ENCODE assay signal across 8 cellular contexts in genomic region chr14:75051556-75051899, GRCh38. TPM values are rescaled to one million over a fixed set of nuclear protein-coding genes. Genes with fewer than 3 reads are reported as not detected.
DNase-seq lines count a peak whose midpoint lies in the region; ATAC-seq and TF ChIP-seq lines count a peak whose summit lies in the region.

No MANE protein-coding gene starts in this region.

- H3K4me1 ChIP-seq in SK-N-SH (ENCODE audit: control insufficient read depth in 1 of 2, insufficient read depth in 2 of 2, low read depth in 1 of 2, low read length in 1 of 2) (peaks cover 8 to 12% of the 10 kb centered on the region in 2 experiments; a peak in 3 of 4 replicates), subcutaneous abdominal adipose tissue (ENCODE audit: control insufficient read depth in 5 of 5, insufficient read depth in 5 of 5, low read length in 5 of 5) (peaks cover 0 to 26% (median 19%) of the 10 kb centered on the region in 5 donors)

- H3K9me2 ChIP-seq in SK-N-SH, result no peaks in the 10 kb centered on the region

- H3K27ac Mint-ChIP-seq in activated T-helper 17 cell treated with anti-CD3 and anti-CD28 coated beads, Interleukin-2, amount 50 U/mL, for 72 hours, result peak overlapping the region; percentile 98
- peak overlapping the region; percentile 82 to 95 (median 92) for H3K27ac Mint-ChIP-seq in immature natural killer cell

- H3K36me3 Mint-ChIP-seq in activated T-helper 17 cell treated with anti-CD3 and anti-CD28 coated beads, Interleukin-2, amount 50 U/mL, for 72 hours (ENCODE audit: low read depth), result peaks cover 76% of the 10 kb centered on the region
- H3K36me3 Mint-ChIP-seq in immature natural killer cell, result peaks cover 4 to 12% (median 9%) of the 10 kb centered on the region in 3 donors

- H4K20me1 ChIP-seq in SK-N-SH (ENCODE audit: insufficient read depth), result no peaks in the 10 kb centered on the region

- H3K4me1 Mint-ChIP-seq in activated T-helper 17 cell treated with anti-CD3 and anti-CD28 coated beads, Interleukin-2, amount 50 U/mL, for 72 hours, result peaks cover 23% of the 10 kb centered on the region
- H3K4me1 Mint-ChIP-seq in immature natural killer cell, result peaks cover 19 to 35% of the 10 kb centered on the region in 2 donors

- peak overlapping the region; percentile 90 for H3K4me3 Mint-ChIP-seq in activated T-helper 17 cell treated with anti-CD3 and anti-CD28 coated beads, Interleukin-2, amount 50 U/mL, for 72 hours
- H3K4me3 Mint-ChIP-seq in immature natural killer cell, result peak overlapping the region; percentile 94 to 96 (median 94)

- no peak for TF ChIP-seq EP300 in SK-N-SH (IDR thresholded peaks at IDR 0.05; ENCODE audit: borderline replicate concordance in 1 of 2, low read depth in 1 of 2, low read length in 1 of 2)

- H3K4me2 ChIP-seq in SK-N-SH, result peak overlapping the region; percentile 66

- TF ChIP-seq CTCF in SK-N-SH (IDR thresholded peaks at IDR 0.05), result no peak

- H3K9me3 ChIP-seq in SK-N-SH, result no peaks in the 10 kb centered on the region
- H3K9me3 ChIP-seq in subcutaneous abdominal adipose tissue (ENCODE audit: control insufficient read depth in 5 of 5, low read length in 5 of 5), result no peaks in the 10 kb centered on the region

- peaks cover 13% of the 10 kb centered on the region for H3K79me2 ChIP-seq in SK-N-SH (ENCODE audit: insufficient read depth)

- DNase-seq in SK-N-SH (no peak), immature natural killer cell (no peak), retina (no peak), activated gamma-delta T cell (lab: John Stamatoyannopoulos, UW) (no peak)

- H3K27ac ChIP-seq in SK-N-SH (ENCODE audit: low read depth in 2 of 2, low read length in 1 of 2) (peak overlapping the region in 1 of 2 experiments; percentile 84; a peak in 2 of 4 replicates), subcutaneous abdominal adipose tissue (ENCODE audit: low read depth, low read length) (peak overlapping the region; percentile 78)

- 44% methylated on average over 5 of the region's 5 CpGs for WGBS in SK-N-SH (ENCODE audit: low lambda C conversion rate)

- H3K9me3 Mint-ChIP-seq in activated T-helper 17 cell treated with anti-CD3 and anti-CD28 coated beads, Interleukin-2, amount 50 U/mL, for 72 hours, result no peaks in the 10 kb centered on the region
- H3K9me3 Mint-ChIP-seq in immature natural killer cell, result no peaks in the 10 kb centered on the region

- no peaks in the 10 kb centered on the region for H3K27me3 ChIP-seq in SK-N-SH (ENCODE audit: insufficient read depth)
- no peaks in the 10 kb centered on the region for H3K27me3 ChIP-seq in subcutaneous abdominal adipose tissue (ENCODE audit: control insufficient read depth in 5 of 5, insufficient read depth in 4 of 5, low read length in 5 of 5)

- H3F3A ChIP-seq in SK-N-SH (replicated peaks; ENCODE audit: insufficient read depth), result peaks cover 31% of the 10 kb centered on the region

- H3K9ac ChIP-seq in SK-N-SH, result peak overlapping the region; percentile 61
- peak overlapping the region in 3 of 5 donors; percentile 76 to 95 (median 88) for H3K9ac ChIP-seq in subcutaneous abdominal adipose tissue (ENCODE audit: low read length in 5 of 5)

- POLR2A ChIA-PET in SK-N-SH (lab: Yijun Ruan, JAX), result interaction anchor here (1.0 kb wide), 1 partner anchor 18 kb away, joined by 3 read pairs; the partner anchor contains the start of gene ZC2HC1C

- H3K4me3 ChIP-seq in SK-N-SH (ENCODE audit: low read depth in 2 of 2, low read length in 1 of 2) (peak overlapping the region in 1 of 2 experiments; percentile 55; a peak in 2 of 4 replicates), subcutaneous abdominal adipose tissue (ENCODE audit: low read depth in 1 of 5, low read length in 5 of 5) (peak overlapping the region; percentile 37 to 74 (median 73))

- CTCF ChIA-PET in SK-N-SH (lab: Yijun Ruan, JAX), result interaction anchor here (1.2 kb wide), 2 partner anchors 12 to 106 kb away, joined by 4 to 6 read pairs; partner anchors contain the start of gene ACYP1

- TF ChIP-seq RAD21 in SK-N-SH (IDR thresholded peaks at IDR 0.05; ENCODE audit: low read length), result no peak

- ATAC-seq in SK-N-SH treated with all-trans-retinoic acid at 6 μM for 48 hours (no peak), GM19351 (IDR thresholded peaks at IDR 0.05; ENCODE audit: unreplicated experiment) (no peak)
- ATAC-seq in activated T-helper 17 cell treated with anti-CD3 and anti-CD28 coated beads, Interleukin-2, amount 50 U/mL, for 72 hours (replicated peaks), result no peak

- H2AFZ ChIP-seq in SK-N-SH (ENCODE audit: low read depth), result peak overlapping the region; percentile 83; the same call in 1 of the 2 replicates

- no peaks in the 10 kb centered on the region for H3K27me3 Mint-ChIP-seq in activated T-helper 17 cell treated with anti-CD3 and anti-CD28 coated beads, Interleukin-2, amount 50 U/mL, for 72 hours
- peaks cover 7 to 10% (median 10%) of the 10 kb centered on the region in 3 donors for H3K27me3 Mint-ChIP-seq in immature natural killer cell (ENCODE audit: low read depth in 3 of 3)

- H3K36me3 ChIP-seq in SK-N-SH (replicated peaks in 1 of 2; ENCODE audit: control insufficient read depth in 1 of 2, insufficient read depth in 2 of 2, low read length in 1 of 2), result peaks cover 0 to 17% of the 10 kb centered on the region in 2 experiments
- H3K36me3 ChIP-seq in subcutaneous abdominal adipose tissue (ENCODE audit: control insufficient read depth in 5 of 5, insufficient read depth in 5 of 5, low read length in 5 of 5), result no peaks in the 10 kb centered on the region

TF ChIP-seq in SK-N-SH, 30 proteins besides CTCF, POLR2A, EP300 and RAD21 (continues in another document):
- TF ChIP-seq FOXJ3 (CRISPR knock-in tag; IDR thresholded peaks at IDR 0.05) (no peak), MEF2A (IDR thresholded peaks at IDR 0.05; ENCODE audit: borderline replicate concordance, low read depth) (no peak), MXI1 (IDR thresholded peaks at IDR 0.05; ENCODE audit: low read depth, low read length) (no peak), TAF1 (IDR thresholded peaks at IDR 0.05; ENCODE audit: borderline replicate concordance, low read depth, low read length) (no peak), POLR2AphosphoS5 (IDR thresholded peaks at IDR 0.05; ENCODE audit: low read depth, low read length) (no peak)

TF ChIP-seq in SK-N-SH treated with all-trans-retinoic acid at 6 μM for 48 hours, 23 proteins besides CTCF, POLR2A, EP300 and RAD21:
- TF ChIP-seq OSR1 (CRISPR knock-in tag; IDR thresholded peaks at IDR 0.05) (no peak), ESRRG (CRISPR knock-in tag; IDR thresholded peaks at IDR 0.05) (no peak), ARNTL (CRISPR knock-in tag; IDR thresholded peaks at IDR 0.05; ENCODE audit: borderline replicate concordance, low read depth) (no peak), ZC3H10 (CRISPR knock-in tag; IDR thresholded peaks at IDR 0.05) (no peak), ZNF70 (CRISPR knock-in tag; IDR thresholded peaks at IDR 0.05) (no peak), TCF4 (CRISPR knock-in tag; IDR thresholded peaks at IDR 0.05; ENCODE audit: borderline replicate concordance) (no peak), ISL1 (CRISPR knock-in tag; IDR thresholded peaks at IDR 0.05) (no peak), GLIS3 (CRISPR knock-in tag; IDR thresholded peaks at IDR 0.05) (no peak), RARB (CRISPR knock-in tag; IDR thresholded peaks at IDR 0.05) (no peak), POU6F1 (CRISPR knock-in tag; IDR thresholded peaks at IDR 0.05; ENCODE audit: borderline replicate concordance, low read depth) (no peak)

RNA-seq across cellular contexts. Expression of gene MLH3, which starts 0.3 kb away (rescaled TPM):
- polyA plus RNA-seq in SK-N-SH (2012; rRNA removed) (3.8 and 4.7 TPM in 2 replicates), immature natural killer cell (10 to 100 TPM in 1 of 3 donors, 1 to 10 TPM in 1, under 1 TPM in 1; 0.38 to 12.9 (median 6.3) TPM)
- polyA plus RNA-seq in SK-N-SH (2012; cell fraction: cytosol; rRNA removed), result 2.9 and 3.8 TPM in 2 replicates
- 12.6 and 15.9 TPM in 2 replicates for polyA plus RNA-seq in SK-N-SH (2012; cell fraction: nucleus; rRNA removed)
- 10 to 100 TPM; 31.4 to 46.7 TPM for total RNA-seq in activated T-helper 17 cell treated with anti-CD3 and anti-CD28 coated beads, Interleukin-2, amount 50 U/mL, for 72 hours

RNA-seq across cellular contexts. Expression of gene ACYP1, which starts 12.3 kb away (rescaled TPM):
- polyA plus RNA-seq in SK-N-SH (2012; rRNA removed), result 53.5 and 70.1 TPM in 2 replicates
- 86.5 and 95.9 TPM in 2 replicates for polyA plus RNA-seq in SK-N-SH (2012; cell fraction: cytosol; rRNA removed)
- polyA plus RNA-seq in SK-N-SH (2012; cell fraction: nucleus; rRNA removed), result 26.7 and 40.9 TPM in 2 replicates
- total RNA-seq in activated T-helper 17 cell treated with anti-CD3 and anti-CD28 coated beads, Interleukin-2, amount 50 U/mL, for 72 hours, result 10 to 100 TPM; 43.4 to 52.8 TPM
- 10 to 100 TPM; 14.1 to 19.6 (median 15.4) TPM for polyA plus RNA-seq in immature natural killer cell

RNA-seq across cellular contexts. Expression of gene ZC2HC1C, which starts 17.9 kb away (rescaled TPM):
- polyA plus RNA-seq in SK-N-SH (2012; rRNA removed), result 1.2 and 1.4 TPM in 2 replicates
- polyA plus RNA-seq in SK-N-SH (2012; cell fraction: cytosol; rRNA removed), result 1.2 TPM in 2 replicates
- polyA plus RNA-seq in SK-N-SH (2012; cell fraction: nucleus; rRNA removed), result 1.2 and 2.8 TPM in 2 replicates
- 1 to 10 TPM; 2.2 to 3.7 TPM for total RNA-seq in activated T-helper 17 cell treated with anti-CD3 and anti-CD28 coated beads, Interleukin-2, amount 50 U/mL, for 72 hours
- under 1 TPM in 1 of 3 donors, not detected in 2; 0.58 TPM for polyA plus RNA-seq in immature natural killer cell

RNA-seq across cellular contexts. Expression of gene EIF2B2, which starts 48.8 kb away (rescaled TPM):
- polyA plus RNA-seq in SK-N-SH (2012; rRNA removed), result 111 and 125 TPM in 2 replicates
- 96.3 and 101 TPM in 2 replicates for polyA plus RNA-seq in SK-N-SH (2012; cell fraction: cytosol; rRNA removed)
- 86.6 and 105 TPM in 2 replicates for polyA plus RNA-seq in SK-N-SH (2012; cell fraction: nucleus; rRNA removed)
- 10 to 100 TPM; 27.4 to 44.3 TPM for total RNA-seq in activated T-helper 17 cell treated with anti-CD3 and anti-CD28 coated beads, Interleukin-2, amount 50 U/mL, for 72 hours
- polyA plus RNA-seq in immature natural killer cell, result 10 to 100 TPM; 32.6 to 64.5 (median 57.4) TPM
